Comparison of ENCODE assay signal across 1 cellular context in the genomic region with DNA sequence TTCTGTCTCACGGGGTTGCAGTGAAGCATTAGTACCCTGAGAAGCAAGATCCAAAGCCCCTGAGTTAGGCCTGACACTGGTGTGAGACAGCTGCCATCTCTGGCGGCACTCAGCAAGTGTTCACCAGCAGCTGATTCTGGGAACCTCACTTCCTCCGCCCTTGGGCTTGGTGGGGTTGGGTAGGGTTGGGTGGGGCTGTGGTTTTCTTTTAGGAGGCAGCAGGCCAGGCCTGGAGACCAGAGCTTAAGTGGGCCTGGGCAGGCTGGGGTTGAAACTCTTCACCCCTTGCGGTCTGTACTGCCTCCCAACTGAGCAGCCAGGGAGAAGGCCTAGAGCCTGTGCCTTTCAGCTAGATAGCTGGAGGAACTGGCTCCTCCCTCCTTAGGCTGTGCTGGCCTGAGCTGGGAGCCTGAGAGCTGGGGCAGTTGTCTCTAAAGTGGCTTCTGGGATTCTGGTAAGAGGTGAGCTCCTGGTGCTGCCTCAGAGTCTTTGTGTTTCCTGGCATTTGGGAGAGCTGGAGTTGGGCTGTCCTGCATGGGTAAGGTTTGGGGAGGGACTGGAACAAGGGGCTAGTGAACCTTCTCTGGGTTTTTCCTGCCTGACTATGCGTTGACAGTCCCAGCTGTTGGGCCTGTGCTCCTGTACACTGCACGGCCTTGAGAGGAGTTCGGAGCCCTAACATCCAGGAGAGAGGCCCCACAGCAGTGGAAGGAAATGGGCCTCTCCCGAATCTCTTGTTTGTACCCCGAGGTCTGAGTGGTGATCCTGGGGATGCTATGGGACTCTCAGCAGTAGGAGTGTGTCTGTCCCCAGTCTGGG.
TF ChIP-seq lines count a peak whose summit lies in the region.

No MANE protein-coding gene starts in this region.

TF ChIP-seq in K562, 482 proteins besides CTCF, POLR2A, EP300 and RAD21 (continued from another document and continues in another):
- TF ChIP-seq, protein P1, sequence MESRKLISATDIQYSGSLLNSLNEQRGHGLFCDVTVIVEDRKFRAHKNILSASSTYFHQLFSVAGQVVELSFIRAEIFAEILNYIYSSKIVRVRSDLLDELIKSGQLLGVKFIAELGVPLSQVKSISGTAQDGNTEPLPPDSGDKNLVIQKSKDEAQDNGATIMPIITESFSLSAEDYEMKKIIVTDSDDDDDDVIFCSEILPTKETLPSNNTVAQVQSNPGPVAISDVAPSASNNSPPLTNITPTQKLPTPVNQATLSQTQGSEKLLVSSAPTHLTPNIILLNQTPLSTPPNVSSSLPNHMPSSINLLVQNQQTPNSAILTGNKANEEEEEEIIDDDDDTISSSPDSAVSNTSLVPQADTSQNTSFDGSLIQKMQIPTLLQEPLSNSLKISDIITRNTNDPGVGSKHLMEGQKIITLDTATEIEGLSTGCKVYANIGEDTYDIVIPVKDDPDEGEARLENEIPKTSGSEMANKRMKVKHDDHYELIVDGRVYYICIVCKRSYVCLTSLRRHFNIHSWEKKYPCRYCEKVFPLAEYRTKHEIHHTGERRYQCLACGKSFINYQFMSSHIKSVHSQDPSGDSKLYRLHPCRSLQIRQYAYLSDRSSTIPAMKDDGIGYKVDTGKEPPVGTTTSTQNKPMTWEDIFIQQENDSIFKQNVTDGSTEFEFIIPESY (CRISPR knock-in tag; IDR thresholded peaks at IDR 0.05): no peak
- TF ChIP-seq ZNF583 (CRISPR knock-in tag; IDR thresholded peaks at IDR 0.05): 0 out of 2 replicates have a peak, but pooled peaks have one; percentile 54
- TF ChIP-seq ZNF79 (CRISPR knock-in tag; IDR thresholded peaks at IDR 0.05; ENCODE audit: low read depth): no peak
- TF ChIP-seq MBD2 (IDR thresholded peaks at IDR 0.05; ENCODE audit: borderline replicate concordance, low read depth): no peak
- no peak; the same call in 1 of the 2 replicates for TF ChIP-seq PHF8 (IDR thresholded peaks at IDR 0.05; ENCODE audit: borderline replicate concordance, low read length)
- no peak for TF ChIP-seq ZFPM2 (CRISPR knock-in tag; IDR thresholded peaks at IDR 0.05)
- TF ChIP-seq TCF7 (IDR thresholded peaks at IDR 0.05; ENCODE audit: borderline replicate concordance): no peak
- TF ChIP-seq EP400 (IDR thresholded peaks at IDR 0.05): no peak
- TF ChIP-seq XRCC4 (IDR thresholded peaks at IDR 0.05; ENCODE audit: extremely low read depth, insufficient read depth, insufficient read length): no peak
- no peak for TF ChIP-seq HNRNPK (IDR thresholded peaks at IDR 0.05; ENCODE audit: low read depth, low read length, poor library complexity, severe bottlenecking)
- no peak for TF ChIP-seq SMAD3 (CRISPR knock-in tag; conservative IDR thresholded peaks at IDR 0.05)
- TF ChIP-seq RBM22 (IDR thresholded peaks at IDR 0.05; ENCODE audit: low read depth, low read length, poor library complexity, severe bottlenecking): no peak
- TF ChIP-seq MTA1 (IDR thresholded peaks at IDR 0.05; ENCODE audit: borderline replicate concordance): 0 out of 2 replicates have a peak, but pooled peaks have one; percentile 39
- TF ChIP-seq, protein P2, sequence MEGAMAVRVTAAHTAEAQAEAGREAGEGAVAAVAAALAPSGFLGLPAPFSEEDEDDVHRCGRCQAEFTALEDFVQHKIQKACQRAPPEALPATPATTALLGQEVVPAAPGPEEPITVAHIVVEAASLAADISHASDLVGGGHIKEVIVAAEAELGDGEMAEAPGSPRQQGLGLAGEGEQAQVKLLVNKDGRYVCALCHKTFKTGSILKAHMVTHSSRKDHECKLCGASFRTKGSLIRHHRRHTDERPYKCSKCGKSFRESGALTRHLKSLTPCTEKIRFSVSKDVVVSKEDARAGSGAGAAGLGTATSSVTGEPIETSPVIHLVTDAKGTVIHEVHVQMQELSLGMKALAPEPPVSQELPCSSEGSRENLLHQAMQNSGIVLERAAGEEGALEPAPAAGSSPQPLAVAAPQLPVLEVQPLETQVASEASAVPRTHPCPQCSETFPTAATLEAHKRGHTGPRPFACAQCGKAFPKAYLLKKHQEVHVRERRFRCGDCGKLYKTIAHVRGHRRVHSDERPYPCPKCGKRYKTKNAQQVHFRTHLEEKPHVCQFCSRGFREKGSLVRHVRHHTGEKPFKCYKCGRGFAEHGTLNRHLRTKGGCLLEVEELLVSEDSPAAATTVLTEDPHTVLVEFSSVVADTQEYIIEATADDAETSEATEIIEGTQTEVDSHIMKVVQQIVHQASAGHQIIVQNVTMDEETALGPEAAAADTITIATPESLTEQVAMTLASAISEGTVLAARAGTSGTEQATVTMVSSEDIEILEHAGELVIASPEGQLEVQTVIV (CRISPR knock-in tag; IDR thresholded peaks at IDR 0.05; ENCODE audit: borderline replicate concordance): no peak
- TF ChIP-seq, protein P3, sequence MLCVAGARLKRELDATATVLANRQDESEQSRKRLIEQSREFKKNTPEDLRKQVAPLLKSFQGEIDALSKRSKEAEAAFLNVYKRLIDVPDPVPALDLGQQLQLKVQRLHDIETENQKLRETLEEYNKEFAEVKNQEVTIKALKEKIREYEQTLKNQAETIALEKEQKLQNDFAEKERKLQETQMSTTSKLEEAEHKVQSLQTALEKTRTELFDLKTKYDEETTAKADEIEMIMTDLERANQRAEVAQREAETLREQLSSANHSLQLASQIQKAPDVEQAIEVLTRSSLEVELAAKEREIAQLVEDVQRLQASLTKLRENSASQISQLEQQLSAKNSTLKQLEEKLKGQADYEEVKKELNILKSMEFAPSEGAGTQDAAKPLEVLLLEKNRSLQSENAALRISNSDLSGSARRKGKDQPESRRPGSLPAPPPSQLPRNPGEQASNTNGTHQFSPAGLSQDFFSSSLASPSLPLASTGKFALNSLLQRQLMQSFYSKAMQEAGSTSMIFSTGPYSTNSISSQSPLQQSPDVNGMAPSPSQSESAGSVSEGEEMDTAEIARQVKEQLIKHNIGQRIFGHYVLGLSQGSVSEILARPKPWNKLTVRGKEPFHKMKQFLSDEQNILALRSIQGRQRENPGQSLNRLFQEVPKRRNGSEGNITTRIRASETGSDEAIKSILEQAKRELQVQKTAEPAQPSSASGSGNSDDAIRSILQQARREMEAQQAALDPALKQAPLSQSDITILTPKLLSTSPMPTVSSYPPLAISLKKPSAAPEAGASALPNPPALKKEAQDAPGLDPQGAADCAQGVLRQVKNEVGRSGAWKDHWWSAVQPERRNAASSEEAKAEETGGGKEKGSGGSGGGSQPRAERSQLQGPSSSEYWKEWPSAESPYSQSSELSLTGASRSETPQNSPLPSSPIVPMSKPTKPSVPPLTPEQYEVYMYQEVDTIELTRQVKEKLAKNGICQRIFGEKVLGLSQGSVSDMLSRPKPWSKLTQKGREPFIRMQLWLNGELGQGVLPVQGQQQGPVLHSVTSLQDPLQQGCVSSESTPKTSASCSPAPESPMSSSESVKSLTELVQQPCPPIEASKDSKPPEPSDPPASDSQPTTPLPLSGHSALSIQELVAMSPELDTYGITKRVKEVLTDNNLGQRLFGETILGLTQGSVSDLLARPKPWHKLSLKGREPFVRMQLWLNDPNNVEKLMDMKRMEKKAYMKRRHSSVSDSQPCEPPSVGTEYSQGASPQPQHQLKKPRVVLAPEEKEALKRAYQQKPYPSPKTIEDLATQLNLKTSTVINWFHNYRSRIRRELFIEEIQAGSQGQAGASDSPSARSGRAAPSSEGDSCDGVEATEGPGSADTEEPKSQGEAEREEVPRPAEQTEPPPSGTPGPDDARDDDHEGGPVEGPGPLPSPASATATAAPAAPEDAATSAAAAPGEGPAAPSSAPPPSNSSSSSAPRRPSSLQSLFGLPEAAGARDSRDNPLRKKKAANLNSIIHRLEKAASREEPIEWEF (CRISPR knock-in tag; IDR thresholded peaks at IDR 0.05): no peak
- TF ChIP-seq, protein P4, sequence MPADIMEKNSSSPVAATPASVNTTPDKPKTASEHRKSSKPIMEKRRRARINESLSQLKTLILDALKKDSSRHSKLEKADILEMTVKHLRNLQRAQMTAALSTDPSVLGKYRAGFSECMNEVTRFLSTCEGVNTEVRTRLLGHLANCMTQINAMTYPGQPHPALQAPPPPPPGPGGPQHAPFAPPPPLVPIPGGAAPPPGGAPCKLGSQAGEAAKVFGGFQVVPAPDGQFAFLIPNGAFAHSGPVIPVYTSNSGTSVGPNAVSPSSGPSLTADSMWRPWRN (IDR thresholded peaks at IDR 0.05; ENCODE audit: low read depth): peak; percentile 85; the same call in 1 of the 2 replicates
- TF ChIP-seq NCOA6 (IDR thresholded peaks at IDR 0.05): no peak
- TF ChIP-seq, protein P5, sequence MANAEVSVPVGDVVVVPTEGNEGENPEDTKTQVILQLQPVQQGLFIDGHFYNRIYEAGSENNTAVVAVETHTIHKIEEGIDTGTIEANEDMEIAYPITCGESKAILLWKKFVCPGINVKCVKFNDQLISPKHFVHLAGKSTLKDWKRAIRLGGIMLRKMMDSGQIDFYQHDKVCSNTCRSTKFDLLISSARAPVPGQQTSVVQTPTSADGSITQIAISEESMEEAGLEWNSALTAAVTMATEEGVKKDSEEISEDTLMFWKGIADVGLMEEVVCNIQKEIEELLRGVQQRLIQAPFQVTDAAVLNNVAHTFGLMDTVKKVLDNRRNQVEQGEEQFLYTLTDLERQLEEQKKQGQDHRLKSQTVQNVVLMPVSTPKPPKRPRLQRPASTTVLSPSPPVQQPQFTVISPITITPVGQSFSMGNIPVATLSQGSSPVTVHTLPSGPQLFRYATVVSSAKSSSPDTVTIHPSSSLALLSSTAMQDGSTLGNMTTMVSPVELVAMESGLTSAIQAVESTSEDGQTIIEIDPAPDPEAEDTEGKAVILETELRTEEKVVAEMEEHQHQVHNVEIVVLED (CRISPR knock-in tag; IDR thresholded peaks at IDR 0.05): no peak
- no peak for TF ChIP-seq TEAD2 (tag; IDR thresholded peaks at IDR 0.05)
- TF ChIP-seq NFYB (IDR thresholded peaks at IDR 0.05; ENCODE audit: extremely low read depth, insufficient read length): no peak
- TF ChIP-seq, protein P6, sequence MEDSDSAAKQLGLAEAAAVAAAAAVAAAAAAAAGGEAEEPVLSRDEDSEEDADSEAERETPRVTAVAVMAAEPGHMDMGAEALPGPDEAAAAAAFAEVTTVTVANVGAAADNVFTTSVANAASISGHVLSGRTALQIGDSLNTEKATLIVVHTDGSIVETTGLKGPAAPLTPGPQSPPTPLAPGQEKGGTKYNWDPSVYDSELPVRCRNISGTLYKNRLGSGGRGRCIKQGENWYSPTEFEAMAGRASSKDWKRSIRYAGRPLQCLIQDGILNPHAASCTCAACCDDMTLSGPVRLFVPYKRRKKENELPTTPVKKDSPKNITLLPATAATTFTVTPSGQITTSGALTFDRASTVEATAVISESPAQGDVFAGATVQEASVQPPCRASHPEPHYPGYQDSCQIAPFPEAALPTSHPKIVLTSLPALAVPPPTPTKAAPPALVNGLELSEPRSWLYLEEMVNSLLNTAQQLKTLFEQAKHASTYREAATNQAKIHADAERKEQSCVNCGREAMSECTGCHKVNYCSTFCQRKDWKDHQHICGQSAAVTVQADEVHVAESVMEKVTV (CRISPR knock-in tag; IDR thresholded peaks at IDR 0.05): no peak
- 0 out of 2 replicates have a peak, but pooled peaks have one; percentile 11 for TF ChIP-seq ZNF644 (tag; IDR thresholded peaks at IDR 0.05; ENCODE audit: low read depth)
- TF ChIP-seq, protein P7, sequence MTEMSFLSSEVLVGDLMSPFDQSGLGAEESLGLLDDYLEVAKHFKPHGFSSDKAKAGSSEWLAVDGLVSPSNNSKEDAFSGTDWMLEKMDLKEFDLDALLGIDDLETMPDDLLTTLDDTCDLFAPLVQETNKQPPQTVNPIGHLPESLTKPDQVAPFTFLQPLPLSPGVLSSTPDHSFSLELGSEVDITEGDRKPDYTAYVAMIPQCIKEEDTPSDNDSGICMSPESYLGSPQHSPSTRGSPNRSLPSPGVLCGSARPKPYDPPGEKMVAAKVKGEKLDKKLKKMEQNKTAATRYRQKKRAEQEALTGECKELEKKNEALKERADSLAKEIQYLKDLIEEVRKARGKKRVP (CRISPR knock-in tag; IDR thresholded peaks at IDR 0.05): no peak
- TF ChIP-seq CEBPB (tag; IDR thresholded peaks at IDR 0.05): no peak
- no peak for TF ChIP-seq RUNX1 (IDR thresholded peaks at IDR 0.05; ENCODE audit: low read depth)
- no peak for TF ChIP-seq CBX5 (IDR thresholded peaks at IDR 0.05; ENCODE audit: borderline replicate concordance, low read depth)
- TF ChIP-seq NFIX (CRISPR knock-in tag; IDR thresholded peaks at IDR 0.05; ENCODE audit: low read depth): no peak
- TF ChIP-seq CTBP1 (IDR thresholded peaks at IDR 0.05; ENCODE audit: borderline replicate concordance): peak; percentile 81
- TF ChIP-seq MED1 (CRISPR knock-in tag; IDR thresholded peaks at IDR 0.05; ENCODE audit: borderline replicate concordance): no peak
- TF ChIP-seq MAFF (IDR thresholded peaks at IDR 0.05; ENCODE audit: low read length): no peak
- no peak for TF ChIP-seq SAFB2 (IDR thresholded peaks at IDR 0.05; ENCODE audit: borderline replicate concordance, low read depth, low read length, severe bottlenecking)
- TF ChIP-seq, protein P8, sequence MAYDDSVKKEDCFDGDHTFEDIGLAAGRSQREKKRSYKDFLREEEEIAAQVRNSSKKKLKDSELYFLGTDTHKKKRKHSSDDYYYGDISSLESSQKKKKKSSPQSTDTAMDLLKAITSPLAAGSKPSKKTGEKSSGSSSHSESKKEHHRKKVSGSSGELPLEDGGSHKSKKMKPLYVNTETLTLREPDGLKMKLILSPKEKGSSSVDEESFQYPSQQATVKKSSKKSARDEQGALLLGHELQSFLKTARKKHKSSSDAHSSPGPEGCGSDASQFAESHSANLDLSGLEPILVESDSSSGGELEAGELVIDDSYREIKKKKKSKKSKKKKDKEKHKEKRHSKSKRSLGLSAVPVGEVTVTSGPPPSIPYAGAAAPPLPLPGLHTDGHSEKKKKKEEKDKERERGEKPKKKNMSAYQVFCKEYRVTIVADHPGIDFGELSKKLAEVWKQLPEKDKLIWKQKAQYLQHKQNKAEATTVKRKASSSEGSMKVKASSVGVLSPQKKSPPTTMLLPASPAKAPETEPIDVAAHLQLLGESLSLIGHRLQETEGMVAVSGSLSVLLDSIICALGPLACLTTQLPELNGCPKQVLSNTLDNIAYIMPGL (CRISPR knock-in tag; IDR thresholded peaks at IDR 0.05): no peak
- no peak for TF ChIP-seq XRCC3 (IDR thresholded peaks at IDR 0.05)
- TF ChIP-seq, protein P9, sequence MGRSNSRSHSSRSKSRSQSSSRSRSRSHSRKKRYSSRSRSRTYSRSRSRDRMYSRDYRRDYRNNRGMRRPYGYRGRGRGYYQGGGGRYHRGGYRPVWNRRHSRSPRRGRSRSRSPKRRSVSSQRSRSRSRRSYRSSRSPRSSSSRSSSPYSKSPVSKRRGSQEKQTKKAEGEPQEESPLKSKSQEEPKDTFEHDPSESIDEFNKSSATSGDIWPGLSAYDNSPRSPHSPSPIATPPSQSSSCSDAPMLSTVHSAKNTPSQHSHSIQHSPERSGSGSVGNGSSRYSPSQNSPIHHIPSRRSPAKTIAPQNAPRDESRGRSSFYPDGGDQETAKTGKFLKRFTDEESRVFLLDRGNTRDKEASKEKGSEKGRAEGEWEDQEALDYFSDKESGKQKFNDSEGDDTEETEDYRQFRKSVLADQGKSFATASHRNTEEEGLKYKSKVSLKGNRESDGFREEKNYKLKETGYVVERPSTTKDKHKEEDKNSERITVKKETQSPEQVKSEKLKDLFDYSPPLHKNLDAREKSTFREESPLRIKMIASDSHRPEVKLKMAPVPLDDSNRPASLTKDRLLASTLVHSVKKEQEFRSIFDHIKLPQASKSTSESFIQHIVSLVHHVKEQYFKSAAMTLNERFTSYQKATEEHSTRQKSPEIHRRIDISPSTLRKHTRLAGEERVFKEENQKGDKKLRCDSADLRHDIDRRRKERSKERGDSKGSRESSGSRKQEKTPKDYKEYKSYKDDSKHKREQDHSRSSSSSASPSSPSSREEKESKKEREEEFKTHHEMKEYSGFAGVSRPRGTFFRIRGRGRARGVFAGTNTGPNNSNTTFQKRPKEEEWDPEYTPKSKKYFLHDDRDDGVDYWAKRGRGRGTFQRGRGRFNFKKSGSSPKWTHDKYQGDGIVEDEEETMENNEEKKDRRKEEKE (IDR thresholded peaks at IDR 0.05; ENCODE audit: borderline replicate concordance in 1 of 2, control insufficient read depth in 1 of 2, low read depth in 2 of 2, low read length in 1 of 2): no peak
- TF ChIP-seq SP1 (CRISPR knock-in tag; IDR thresholded peaks at IDR 0.05): no peak
